In the genomic region with DNA sequence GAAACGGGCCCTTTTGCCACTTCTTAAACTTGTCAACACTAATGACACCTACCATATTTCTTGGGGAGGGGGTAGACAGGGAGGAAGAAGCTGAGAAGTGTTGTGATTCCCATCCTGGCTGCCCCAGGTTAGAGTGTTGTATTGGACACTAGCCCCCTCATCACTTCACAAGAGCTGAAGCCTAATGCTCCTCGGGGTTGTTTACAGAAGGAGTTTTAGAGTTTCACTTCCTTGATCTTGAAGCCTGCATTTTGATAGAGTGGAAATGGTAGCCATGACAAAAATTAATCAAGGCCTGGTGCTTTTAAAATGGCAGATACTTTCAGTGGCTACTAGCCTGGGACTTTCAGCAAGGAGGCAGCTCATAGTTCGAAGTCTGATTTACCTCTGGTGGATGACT, we compare ENCODE assay signal across 11 cellular contexts. TPM values are rescaled to one million over a fixed set of nuclear protein-coding genes. Genes with fewer than 3 reads are reported as not detected.
DNase-seq lines count a peak whose midpoint lies in the region; ATAC-seq and TF ChIP-seq lines count a peak whose summit lies in the region.
"Had no signal": no experiment of that assay in that cellular context is flagged by ENCODE, and none has a peak within 500 bp of the region (broad histone marks: within the 10 kb centered on the region; RNA-seq: fewer than 3 reads in every experiment).

No MANE protein-coding gene starts in this region.

- H3K4me1 Mint-ChIP-seq in activated T-cell treated with anti-CD3 and anti-CD28 coated beads, Interleukin-2, amount 50 U/mL, for 72 hours (ENCODE audit: low read depth): peaks cover 91% of the 10 kb centered on the region
- peaks cover 52% of the 10 kb centered on the region for H3K4me1 Mint-ChIP-seq in endothelial cell (ENCODE audit: unreplicated experiment)

- H3K36me3 Mint-ChIP-seq in activated T-cell treated with anti-CD3 and anti-CD28 coated beads, Interleukin-2, amount 50 U/mL, for 72 hours (ENCODE audit: insufficient read depth in 2 of 2): peaks cover 2 to 6% of the 10 kb centered on the region in 2 donors
- H3K36me3 Mint-ChIP-seq in endothelial cell (ENCODE audit: low read depth, unreplicated experiment): no peaks in the 10 kb centered on the region

- peak overlapping the region; percentile 73 to 89 (median 76) for H3K27ac ChIP-seq in stomach
- H3K27ac ChIP-seq in esophagus muscularis mucosa (replicated peaks in 1 of 4): no peak overlapping the region
- peak overlapping the region in 13 of 59 donors; percentile 4 to 69 (median 20) for H3K27ac ChIP-seq in dorsolateral prefrontal cortex
- H3K27ac ChIP-seq: testis had no signal

- intact Hi-C loops in stomach (cut with DNase I; ENCODE audit: low total_unique reads): no loop called here
- intact Hi-C loops in esophagus muscularis mucosa (cut with DNase I): no loop called here
- intact Hi-C loops in dorsolateral prefrontal cortex (cut with DNase I): no loop called here

- H3K27me3 ChIP-seq in stomach (no peaks in the 10 kb centered on the region), MG63 (no peaks in the 10 kb centered on the region), esophagus muscularis mucosa (no peaks in the 10 kb centered on the region), dorsolateral prefrontal cortex (no peaks in the 10 kb centered on the region)
- H3K27me3 ChIP-seq: testis had no signal

- H3K36me3 ChIP-seq in stomach (no peaks in the 10 kb centered on the region), MG63 (no peaks in the 10 kb centered on the region; the same call in 1 of the 2 replicates), esophagus muscularis mucosa (no peaks in the 10 kb centered on the region)

- H3K9me3 Mint-ChIP-seq in activated T-cell treated with anti-CD3 and anti-CD28 coated beads, Interleukin-2, amount 50 U/mL, for 72 hours: peaks cover 0 to 1% of the 10 kb centered on the region in 2 donors
- no peaks in the 10 kb centered on the region for H3K9me3 Mint-ChIP-seq in endothelial cell (ENCODE audit: unreplicated experiment)

- 38 to 58% (median 44%) methylated on average over 3 of the region's 3 CpGs for WGBS in stomach, 5 donors
- WGBS in esophagus muscularis mucosa: 66% methylated on average over 3 of the region's 3 CpGs

- DNase-seq in activated T-cell treated with anti-CD3 and anti-CD28 coated beads, Interleukin-2, amount 50 U/mL, for 72 hours: no peak
- DNase-seq in activated T-cell treated with anti-CD3 and anti-CD28 coated beads, Interleukin-2, amount 50 U/mL, for 48 hours: no peak
- peak; percentile 54 for DNase-seq in NOMO-1 treated with dmso at 0.1 percent for 144 hours (lab: John Stamatoyannopoulos, UW; ENCODE audit: unreplicated experiment)
- DNase-seq in endothelial cell (ENCODE audit: low spot score): no peak
- no peak for DNase-seq in stomach
- no peak for DNase-seq in MG63
- no peak for DNase-seq in esophagus muscularis mucosa (ENCODE audit: extremely low spot score)
- no peak for DNase-seq in dorsolateral prefrontal cortex
- DNase-seq: left cardiac atrium, NCI-H1694, testis had no signal

- peak overlapping the region; percentile 74 to 95 for H3K4me3 Mint-ChIP-seq in activated T-cell treated with anti-CD3 and anti-CD28 coated beads, Interleukin-2, amount 50 U/mL, for 72 hours
- no peak overlapping the region for H3K4me3 Mint-ChIP-seq in endothelial cell (ENCODE audit: unreplicated experiment)

- H3K27ac Mint-ChIP-seq in activated T-cell treated with anti-CD3 and anti-CD28 coated beads, Interleukin-2, amount 50 U/mL, for 72 hours: peak overlapping the region; percentile 100
- H3K27ac Mint-ChIP-seq in endothelial cell (ENCODE audit: unreplicated experiment): peak overlapping the region; percentile 81

- no peak for ATAC-seq in activated T-cell treated with anti-CD3 and anti-CD28 coated beads, Interleukin-2, amount 50 U/mL, for 72 hours (replicated peaks in 1 of 2)
- ATAC-seq: left cardiac atrium had no signal

- no peak overlapping the region for H3K4me3 ChIP-seq in stomach
- no peak overlapping the region for H3K4me3 ChIP-seq in MG63
- no peak overlapping the region for H3K4me3 ChIP-seq in esophagus muscularis mucosa
- no peak overlapping the region for H3K4me3 ChIP-seq in dorsolateral prefrontal cortex
- H3K4me3 ChIP-seq: testis had no signal

- TF ChIP-seq CTCF in endothelial cell (IDR thresholded peaks at IDR 0.05; ENCODE audit: unreplicated experiment) (no peak), stomach (IDR thresholded peaks at IDR 0.05) (no peak), esophagus muscularis mucosa (IDR thresholded peaks at IDR 0.05) (no peak), dorsolateral prefrontal cortex (IDR thresholded peaks at IDR 0.05 in 54 of 56, conservative IDR thresholded peaks at IDR 0.05 in 2 of 56; ENCODE audit: low read depth in 1 of 56, partially characterized antibody in 56 of 56) (no peak)

- H3K4me1 ChIP-seq in stomach (peaks cover 59 to 99% (median 81%) of the 10 kb centered on the region in 4 donors), esophagus muscularis mucosa (peaks cover 69 to 89% (median 74%) of the 10 kb centered on the region in 4 donors)

- TF ChIP-seq EP300 in stomach (IDR thresholded peaks at IDR 0.05): no peak
- no peak for TF ChIP-seq EP300 in esophagus muscularis mucosa (IDR thresholded peaks at IDR 0.05)

- no peak for TF ChIP-seq POLR2A in stomach (IDR thresholded peaks at IDR 0.05)
- no peak for TF ChIP-seq POLR2A in esophagus muscularis mucosa (IDR thresholded peaks at IDR 0.05; ENCODE audit: low read depth)

- no peaks in the 10 kb centered on the region for H3K9me3 ChIP-seq in stomach
- no peaks in the 10 kb centered on the region for H3K9me3 ChIP-seq in MG63
- H3K9me3 ChIP-seq in esophagus muscularis mucosa: no peaks in the 10 kb centered on the region
- H3K9me3 ChIP-seq: testis had no signal

- no peaks in the 10 kb centered on the region for H3K27me3 Mint-ChIP-seq in activated T-cell treated with anti-CD3 and anti-CD28 coated beads, Interleukin-2, amount 50 U/mL, for 72 hours (ENCODE audit: low read depth)
- H3K27me3 Mint-ChIP-seq in endothelial cell (ENCODE audit: unreplicated experiment): no peaks in the 10 kb centered on the region

RNA-seq across cellular contexts. Expression of a gene that starts 11.0 kb away (rescaled TPM):
- total RNA-seq in activated T-cell treated with anti-CD3 and anti-CD28 coated beads, Interleukin-2, amount 50 U/mL, for 72 hours: 10 to 100 TPM; 34.8 to 36.7 TPM
- total RNA-seq in endothelial cell (ENCODE audit: unreplicated experiment) (38.7 TPM), stomach (100 to 1,000 TPM in 1 of 5 donors, 10 to 100 TPM in 4; 12.9 to 232 (median 40.3) TPM), esophagus muscularis mucosa (10 to 100 TPM; 51.7 to 63.6 (median 55.3) TPM), dorsolateral prefrontal cortex (10 to 100 TPM; 34.2 to 62.8 (median 46.0) TPM)
- 10 to 100 TPM; 26.2 to 63.1 (median 38.4) TPM for polyA plus RNA-seq in stomach
- 41.5 and 45.6 TPM in 2 replicates for total RNA-seq in MG63 (2014; rRNA removed; shearing (Covaris generic); ENCODE audit: low replicate concordance)

RNA-seq across cellular contexts. Expression of a gene that starts 12.9 kb away (rescaled TPM):
- total RNA-seq in activated T-cell treated with anti-CD3 and anti-CD28 coated beads, Interleukin-2, amount 50 U/mL, for 72 hours: 100 to 1,000 TPM; 127 to 135 TPM
- total RNA-seq in endothelial cell (ENCODE audit: unreplicated experiment): 56.1 TPM
- 100 to 1,000 TPM in 3 of 5 donors, 10 to 100 TPM in 2; 88.7 to 192 (median 103) TPM for total RNA-seq in stomach
- polyA plus RNA-seq in stomach: 10 to 100 TPM; 35.8 to 59.4 (median 42.2) TPM
- total RNA-seq in MG63 (2014; rRNA removed; shearing (Covaris generic); ENCODE audit: low replicate concordance): 37.9 and 44.1 TPM in 2 replicates
- total RNA-seq in esophagus muscularis mucosa: 100 to 1,000 TPM in 1 of 4 donors, 10 to 100 TPM in 3; 81.7 to 125 (median 90.1) TPM
- 100 to 1,000 TPM in 2 of 120 experiments, 10 to 100 TPM in 118; 57.0 to 102 (median 77.8) TPM for total RNA-seq in dorsolateral prefrontal cortex

Comparison
In these comparisons a context has a peak if more than half of its experiments do, and no peak if none do; other contexts are left out.
1. H3K27ac ChIP-seq: peak in stomach (5 of 5); none in esophagus muscularis mucosa (0 of 4).